ENCODE assay signal across 1 cellular context in the genomic region with DNA sequence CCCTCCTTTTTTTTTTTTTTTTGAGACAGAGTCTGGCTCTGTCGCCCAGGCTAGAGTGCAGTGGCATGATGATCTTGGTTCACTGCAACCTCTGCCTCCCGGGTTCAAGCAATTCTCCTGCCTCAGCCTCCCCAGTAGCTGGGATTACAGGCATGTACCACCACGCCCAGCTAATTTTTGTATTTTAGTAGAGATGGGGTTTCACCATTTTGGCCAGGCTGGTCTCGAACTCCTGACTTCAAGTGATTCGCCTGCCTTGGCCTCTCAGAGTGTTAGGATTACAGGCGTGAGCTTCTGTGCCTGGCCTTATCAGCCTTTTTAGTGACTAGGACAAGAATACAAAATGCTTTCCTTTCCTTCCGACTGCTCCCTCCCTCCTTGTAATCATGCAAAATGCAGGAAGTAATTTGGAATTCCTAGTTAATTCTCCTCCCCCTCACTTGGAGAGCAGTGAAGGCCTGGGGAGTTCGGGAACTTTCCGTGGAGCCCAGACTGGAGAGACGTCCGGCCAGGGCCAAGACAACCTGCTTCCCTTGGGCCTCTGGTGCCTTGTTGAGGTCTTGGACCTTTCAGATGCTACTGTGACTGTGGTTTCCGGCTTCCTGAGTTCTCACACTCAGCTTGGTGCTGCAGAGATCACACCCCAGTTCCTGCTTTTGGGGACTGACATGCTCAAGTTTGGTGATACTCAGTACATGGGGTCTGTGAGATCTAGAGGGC.
TF ChIP-seq lines count a peak whose summit lies in the region.

No MANE protein-coding gene starts in this region.

TF ChIP-seq in HepG2, 621 proteins besides CTCF, POLR2A, EP300 and RAD21:
- TF ChIP-seq ZNF350 (CRISPR knock-in tag; IDR thresholded peaks at IDR 0.05; ENCODE audit: borderline replicate concordance, low read depth) = 0 out of 2 replicates have a peak, but pooled peaks have one; percentile 41
- TF ChIP-seq, protein P1, sequence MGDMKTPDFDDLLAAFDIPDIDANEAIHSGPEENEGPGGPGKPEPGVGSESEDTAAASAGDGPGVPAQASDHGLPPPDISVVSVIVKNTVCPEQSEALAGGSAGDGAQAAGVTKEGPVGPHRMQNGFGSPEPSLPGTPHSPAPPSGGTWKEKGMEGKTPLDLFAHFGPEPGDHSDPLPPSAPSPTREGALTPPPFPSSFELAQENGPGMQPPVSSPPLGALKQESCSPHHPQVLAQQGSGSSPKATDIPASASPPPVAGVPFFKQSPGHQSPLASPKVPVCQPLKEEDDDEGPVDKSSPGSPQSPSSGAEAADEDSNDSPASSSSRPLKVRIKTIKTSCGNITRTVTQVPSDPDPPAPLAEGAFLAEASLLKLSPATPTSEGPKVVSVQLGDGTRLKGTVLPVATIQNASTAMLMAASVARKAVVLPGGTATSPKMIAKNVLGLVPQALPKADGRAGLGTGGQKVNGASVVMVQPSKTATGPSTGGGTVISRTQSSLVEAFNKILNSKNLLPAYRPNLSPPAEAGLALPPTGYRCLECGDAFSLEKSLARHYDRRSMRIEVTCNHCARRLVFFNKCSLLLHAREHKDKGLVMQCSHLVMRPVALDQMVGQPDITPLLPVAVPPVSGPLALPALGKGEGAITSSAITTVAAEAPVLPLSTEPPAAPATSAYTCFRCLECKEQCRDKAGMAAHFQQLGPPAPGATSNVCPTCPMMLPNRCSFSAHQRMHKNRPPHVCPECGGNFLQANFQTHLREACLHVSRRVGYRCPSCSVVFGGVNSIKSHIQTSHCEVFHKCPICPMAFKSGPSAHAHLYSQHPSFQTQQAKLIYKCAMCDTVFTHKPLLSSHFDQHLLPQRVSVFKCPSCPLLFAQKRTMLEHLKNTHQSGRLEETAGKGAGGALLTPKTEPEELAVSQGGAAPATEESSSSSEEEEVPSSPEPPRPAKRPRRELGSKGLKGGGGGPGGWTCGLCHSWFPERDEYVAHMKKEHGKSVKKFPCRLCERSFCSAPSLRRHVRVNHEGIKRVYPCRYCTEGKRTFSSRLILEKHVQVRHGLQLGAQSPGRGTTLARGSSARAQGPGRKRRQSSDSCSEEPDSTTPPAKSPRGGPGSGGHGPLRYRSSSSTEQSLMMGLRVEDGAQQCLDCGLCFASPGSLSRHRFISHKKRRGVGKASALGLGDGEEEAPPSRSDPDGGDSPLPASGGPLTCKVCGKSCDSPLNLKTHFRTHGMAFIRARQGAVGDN (CRISPR knock-in tag; IDR thresholded peaks at IDR 0.05) = peak; percentile 47; the same call in 1 of the 2 replicates
- 0 out of 2 replicates have a peak, but pooled peaks have one; percentile 33 for TF ChIP-seq ZNF296 (CRISPR knock-in tag; conservative IDR thresholded peaks at IDR 0.05)
- peak; percentile 52; the same call in 1 of the 2 replicates for TF ChIP-seq SAFB2 (CRISPR knock-in tag; IDR thresholded peaks at IDR 0.05; ENCODE audit: borderline replicate concordance, low read depth)
- TF ChIP-seq TEAD3 (CRISPR knock-in tag; optimal IDR thresholded peaks at IDR 0.05; ENCODE audit: borderline replicate concordance) = peak; percentile 12
- peak; percentile 36; the same call in 1 of the 2 replicates for TF ChIP-seq KDM5B (CRISPR knock-in tag; IDR thresholded peaks at IDR 0.05; ENCODE audit: borderline replicate concordance)
- peak; percentile 27; the same call in 1 of the 2 replicates for TF ChIP-seq ZNF784 (CRISPR knock-in tag; IDR thresholded peaks at IDR 0.05; ENCODE audit: borderline replicate concordance)
- peak; percentile 19; the same call in 1 of the 2 replicates for TF ChIP-seq ZNF891 (CRISPR knock-in tag; IDR thresholded peaks at IDR 0.05)
